ENCODE assay signal across 8 cellular contexts in genomic region chr1:153750026-153750995, GRCh38. TPM values are rescaled to one million over a fixed set of nuclear protein-coding genes. Genes with fewer than 3 reads are reported as not detected.
DNase-seq lines count a peak whose midpoint lies in the region; ATAC-seq and TF ChIP-seq lines count a peak whose summit lies in the region.

No MANE protein-coding gene starts in this region.

- H3K4me1 Mint-ChIP-seq in activated T-cell treated with anti-CD3 and anti-CD28 coated beads, Interleukin-2, amount 50 U/mL, for 24 hours (ENCODE audit: low read depth): peaks cover 9% of the 10 kb centered on the region
- H3K4me1 Mint-ChIP-seq in activated CD4-positive, alpha-beta T cell treated with anti-CD3 and anti-CD28 coated beads for 36 hours: peaks cover 5% of the 10 kb centered on the region

- no peak overlapping the region for H3K9ac ChIP-seq in mammary epithelial cell (ENCODE audit: insufficient read depth, low read length)

- no peaks in the 10 kb centered on the region for H3K9me3 Mint-ChIP-seq in activated T-cell treated with anti-CD3 and anti-CD28 coated beads, Interleukin-2, amount 50 U/mL, for 24 hours
- H3K9me3 Mint-ChIP-seq in activated CD4-positive, alpha-beta T cell treated with anti-CD3 and anti-CD28 coated beads for 36 hours (ENCODE audit: low read depth): no peaks in the 10 kb centered on the region

- no peak overlapping the region for H3K4me3 Mint-ChIP-seq in activated T-cell treated with anti-CD3 and anti-CD28 coated beads, Interleukin-2, amount 50 U/mL, for 24 hours
- H3K4me3 Mint-ChIP-seq in activated CD4-positive, alpha-beta T cell treated with anti-CD3 and anti-CD28 coated beads for 36 hours: no peak overlapping the region

- peaks cover 95% of the 10 kb centered on the region for H3K36me3 Mint-ChIP-seq in activated T-cell treated with anti-CD3 and anti-CD28 coated beads, Interleukin-2, amount 50 U/mL, for 24 hours (ENCODE audit: low read depth)
- H3K36me3 Mint-ChIP-seq in activated CD4-positive, alpha-beta T cell treated with anti-CD3 and anti-CD28 coated beads for 36 hours (ENCODE audit: low read depth): peaks cover 53% of the 10 kb centered on the region

- POLR2A ChIA-PET in activated CD4-positive, alpha-beta T cell treated with anti-CD3 and anti-CD28 coated beads for 36 hours (lab: Charles Lee): no interaction called here

- DNase-seq in breast epithelium (ENCODE audit: low spot score in 2 of 2) (no peak), mammary epithelial cell (no peak), fibroblast of villous mesenchyme (ENCODE audit: low read depth) (peak; percentile 40), NCI-H774 (lab: John Stamatoyannopoulos, UW) (no peak)
- DNase-seq in activated T-cell treated with anti-CD3 and anti-CD28 coated beads, Interleukin-2, amount 50 U/mL, for 24 hours: no peak
- no peak for DNase-seq in activated CD4-positive, alpha-beta T cell treated with anti-CD3 and anti-CD28 coated beads for 36 hours

- H3K4me3 ChIP-seq in breast epithelium (no peak overlapping the region), mammary epithelial cell (replicated peaks in 1 of 3; ENCODE audit: insufficient read depth in 1 of 3, low read depth in 2 of 3, low read length in 3 of 3) (no peak overlapping the region), fibroblast of villous mesenchyme (ENCODE audit: low read depth, low read length) (no peak overlapping the region), neutrophil (ENCODE audit: low read depth in 1 of 2, low read length in 1 of 2) (no peak overlapping the region)

- H3K79me2 ChIP-seq in mammary epithelial cell (ENCODE audit: insufficient read depth, low read length): no peaks in the 10 kb centered on the region

- TF ChIP-seq CTCF in breast epithelium (IDR thresholded peaks at IDR 0.05): peak in 1 of 3 donors; percentile 13
- no peak for TF ChIP-seq CTCF in mammary epithelial cell (conservative IDR thresholded peaks at IDR 0.05 in 1 of 2, IDR thresholded peaks at IDR 0.05 in 1 of 2; ENCODE audit: extremely low read depth in 1 of 2, insufficient read depth in 1 of 2, low read depth in 1 of 2, low read length in 2 of 2)
- TF ChIP-seq CTCF in fibroblast of villous mesenchyme (IDR thresholded peaks at IDR 0.05; ENCODE audit: insufficient read depth, low read depth, low read length): peak; percentile 22
- TF ChIP-seq CTCF in neutrophil (IDR thresholded peaks at IDR 0.05): no peak

- in situ Hi-C loops in mammary epithelial cell (cut with MboI; ENCODE audit: low sequenced_read_pairs in 2 of 2): no loop called here

- WGBS in mammary epithelial cell (ENCODE audit: low coverage, missing lambda C conversion rate): 76% methylated on average over 6 of the region's 6 CpGs

- H4K20me1 ChIP-seq in mammary epithelial cell (ENCODE audit: insufficient read depth, low read length): no peaks in the 10 kb centered on the region

- H3K9me3 ChIP-seq in breast epithelium: no peaks in the 10 kb centered on the region
- H3K9me3 ChIP-seq in mammary epithelial cell (replicated peaks; ENCODE audit: insufficient read depth, low read length): no peaks in the 10 kb centered on the region
- no peaks in the 10 kb centered on the region for H3K9me3 ChIP-seq in neutrophil

- no peak overlapping the region for H2AFZ ChIP-seq in mammary epithelial cell (ENCODE audit: low read depth, low read length)

- H3K36me3 ChIP-seq in breast epithelium: no peaks in the 10 kb centered on the region
- H3K36me3 ChIP-seq in mammary epithelial cell (ENCODE audit: insufficient read depth, low read length): peaks cover 14% of the 10 kb centered on the region
- H3K36me3 ChIP-seq in neutrophil: peaks cover 91% of the 10 kb centered on the region

- intact Hi-C loops in breast epithelium (cut with DNase I; ENCODE audit: low total_unique reads) (no loop called here), mammary epithelial cell (cut with micrococcal nuclease) (no loop called here)
- intact Hi-C loops in activated CD4-positive, alpha-beta T cell treated with anti-CD3 and anti-CD28 coated beads for 36 hours (cut with DNase I, micrococcal nuclease): no loop called here

- H3K4me1 ChIP-seq in breast epithelium: no peaks in the 10 kb centered on the region
- no peaks in the 10 kb centered on the region for H3K4me1 ChIP-seq in mammary epithelial cell (ENCODE audit: insufficient read depth, low read length)
- H3K4me1 ChIP-seq in neutrophil (ENCODE audit: control insufficient read depth in 1 of 2, insufficient read depth in 1 of 2, low read depth in 1 of 2, low read length in 1 of 2): no peaks in the 10 kb centered on the region

- no peak overlapping the region for H3K4me2 ChIP-seq in mammary epithelial cell (ENCODE audit: insufficient read depth, low read depth, low read length)

- H3K27me3 ChIP-seq in breast epithelium (no peaks in the 10 kb centered on the region), mammary epithelial cell (ENCODE audit: insufficient read depth, low read length) (no peaks in the 10 kb centered on the region), neutrophil (no peaks in the 10 kb centered on the region)

- no peaks in the 10 kb centered on the region for H3K27me3 Mint-ChIP-seq in activated T-cell treated with anti-CD3 and anti-CD28 coated beads, Interleukin-2, amount 50 U/mL, for 24 hours
- H3K27me3 Mint-ChIP-seq in activated CD4-positive, alpha-beta T cell treated with anti-CD3 and anti-CD28 coated beads for 36 hours: no peaks in the 10 kb centered on the region

- dilution Hi-C loops in mammary epithelial cell (cut with HindIII; ENCODE audit: low sequenced_read_pairs): loop anchor here (10.0 kb wide), 1 partner anchor 396 kb away; the partner anchor contains the start of gene S100A9

- BruUV-seq in mammary epithelial cell (replicated peaks; lab: Mats Ljungman, UMichigan): no TSS peak

- TF ChIP-seq POLR2A in breast epithelium (IDR thresholded peaks at IDR 0.05): no peak

- no peak for ATAC-seq in HG03196 (IDR thresholded peaks at IDR 0.05; ENCODE audit: unreplicated experiment)
- no peak for ATAC-seq in activated CD4-positive, alpha-beta T cell treated with anti-CD3 and anti-CD28 coated beads for 36 hours

- H3K27ac ChIP-seq in breast epithelium: peak overlapping the region; percentile 69 to 82
- H3K27ac ChIP-seq in mammary epithelial cell (ENCODE audit: insufficient read depth, low read depth, low read length): no peak overlapping the region
- H3K27ac ChIP-seq in neutrophil: peak overlapping the region; percentile 27

- CTCF ChIA-PET in mammary epithelial cell (lab: Charles Lee; ENCODE audit: low non-redundant PET): no interaction called here
- CTCF ChIA-PET in activated CD4-positive, alpha-beta T cell treated with anti-CD3 and anti-CD28 coated beads for 36 hours (lab: Charles Lee): interaction anchor here (0.6 to 3.2 kb wide), 14 partner anchors 9 to 240 kb away, joined by 3 to 21 read pairs (median 4); partner anchors contain the start of genes INTS3 and NPR1

- H3K27ac Mint-ChIP-seq in activated T-cell treated with anti-CD3 and anti-CD28 coated beads, Interleukin-2, amount 50 U/mL, for 24 hours: no peak overlapping the region
- H3K27ac Mint-ChIP-seq in activated CD4-positive, alpha-beta T cell treated with anti-CD3 and anti-CD28 coated beads for 36 hours: no peak overlapping the region

RNA-seq across cellular contexts. Expression of gene INTS3, which starts 22.5 kb away (rescaled TPM):
- total RNA-seq in breast epithelium (10 to 100 TPM; 46.5 to 53.4 (median 51.7) TPM), mammary epithelial cell (10 to 100 TPM; 32.8 to 45.6 TPM), fibroblast of villous mesenchyme (37.0 and 51.4 TPM in 2 replicates)
- polyA plus RNA-seq in mammary epithelial cell: 35.5 TPM
- polyA minus RNA-seq in mammary epithelial cell: 99.7 TPM
- 10 to 100 TPM; 52.0 to 58.0 TPM for total RNA-seq in activated CD4-positive, alpha-beta T cell treated with anti-CD3 and anti-CD28 coated beads for 36 hours

RNA-seq across cellular contexts. Expression of gene SLC27A3, which starts 24.9 kb away (rescaled TPM):
- 10 to 100 TPM; 23.0 to 36.2 (median 31.5) TPM for total RNA-seq in breast epithelium
- 10 to 100 TPM in 1 of 2 donors, 1 to 10 TPM in 1; 6.9 to 10.7 TPM for total RNA-seq in mammary epithelial cell
- 13.6 TPM for polyA plus RNA-seq in mammary epithelial cell
- polyA minus RNA-seq in mammary epithelial cell: 39.5 TPM
- 6.9 and 14.8 TPM in 2 replicates for total RNA-seq in fibroblast of villous mesenchyme
- total RNA-seq in activated CD4-positive, alpha-beta T cell treated with anti-CD3 and anti-CD28 coated beads for 36 hours: 1 to 10 TPM; 5.9 to 9.3 TPM
